8 cellular contexts compared by ENCODE assay signal in genomic region chr2:26970244-26970927, GRCh38. TPM values are rescaled to one million over a fixed set of nuclear protein-coding genes. Genes with fewer than 3 reads are reported as not detected.
A peak's percentile ranks its signal among the peaks of the same experiment; 100 is the strongest.
DNase-seq lines count a peak whose midpoint lies in the region; ATAC-seq and TF ChIP-seq lines count a peak whose summit lies in the region.

MAPRE3 (plus strand) TSS chr2:26970637; CDS start chr2:27022219, 51,582 bp downstream.

- TF ChIP-seq POLR2A in GM18505 (IDR thresholded peaks at IDR 0.05; ENCODE audit: borderline replicate concordance, extremely low read depth, insufficient read depth, insufficient read length): no peak

- peak within 1 kb of the TSS; percentile 83 for H3K9ac ChIP-seq in smooth muscle cell (ENCODE audit: low read depth)

- H3K36me3 ChIP-seq in smooth muscle cell (ENCODE audit: low read depth): no peaks in the 10 kb centered on the region

- H3K9me3 ChIP-seq in smooth muscle cell (replicated peaks; ENCODE audit: low read depth): no peaks in the 10 kb centered on the region

- under 1% methylated on average over 45 of the region's 69 CpGs for WGBS in smooth muscle cell (ENCODE audit: low lambda C conversion rate)

- TF ChIP-seq CTCF in smooth muscle cell (IDR thresholded peaks at IDR 0.05; ENCODE audit: borderline replicate concordance, insufficient read depth, poor library complexity, severe bottlenecking): no peak

- H4K20me1 ChIP-seq in smooth muscle cell (ENCODE audit: low read depth): peaks cover 28% of the 10 kb centered on the region

- H3K4me2 ChIP-seq in smooth muscle cell: peak within 1 kb of the TSS; percentile 81

- no peaks in the 10 kb centered on the region for H3F3A ChIP-seq in smooth muscle cell (ENCODE audit: low read depth)

- peak within 1 kb of the TSS; percentile 45 for H3K27ac ChIP-seq in smooth muscle cell (ENCODE audit: low read depth)

- ATAC-seq in GM18505 (IDR thresholded peaks at IDR 0.05; ENCODE audit: unreplicated experiment) (peak; percentile 79), HG03095 (IDR thresholded peaks at IDR 0.05; ENCODE audit: unreplicated experiment) (peak; percentile 74), HG03571 (IDR thresholded peaks at IDR 0.05; ENCODE audit: unreplicated experiment) (no peak)
- ATAC-seq in activated CD4-positive, CD25-positive, alpha-beta regulatory T cell treated with anti-CD3 and anti-CD28 coated beads, Interleukin-2, amount 50 U/mL, for 24 hours: peak; percentile 78 to 89

- peak within 1 kb of the TSS; percentile 82 for H2AFZ ChIP-seq in smooth muscle cell (ENCODE audit: low read depth)

- peaks cover 3% of the 10 kb centered on the region for H3K4me1 ChIP-seq in smooth muscle cell (ENCODE audit: low read depth)

- DNase-seq in NCI-H2227 treated with DMSO at 0.1 percent for 48 hours (lab: John Stamatoyannopoulos, UW) (peak; percentile 98), inferior parietal cortex (ENCODE audit: extremely low spot score) (peak; percentile 87), smooth muscle cell (lab: John Stamatoyannopoulos, UW; ENCODE audit: unreplicated experiment) (peak; percentile 70)
- peak; percentile 85 for DNase-seq in central memory CD4-positive, alpha-beta T cell

- H3K27me3 ChIP-seq in smooth muscle cell (ENCODE audit: low read depth): no peaks in the 10 kb centered on the region

- peaks cover 9% of the 10 kb centered on the region for H3K79me2 ChIP-seq in smooth muscle cell (ENCODE audit: low read depth)

- peak within 1 kb of the TSS; percentile 81 for H3K4me3 ChIP-seq in smooth muscle cell

RNA-seq across cellular contexts. Expression of gene MAPRE3, which starts in this region (rescaled TPM):
- total RNA-seq in smooth muscle cell: 9.5 and 12.5 TPM in 2 replicates
- 29.5 and 30.5 TPM in 2 replicates for polyA plus RNA-seq in smooth muscle cell
